10 cellular contexts compared by ENCODE assay signal in genomic region chr2:145771526-145771925, GRCh38.
DNase-seq lines count a peak whose midpoint lies in the region; ATAC-seq, FAIRE-seq and TF ChIP-seq lines count a peak whose summit lies in the region.
"Had no signal": no experiment of that assay in that cellular context is flagged by ENCODE, and none has a peak within 500 bp of the region (broad histone marks: within the 10 kb centered on the region; RNA-seq: fewer than 3 reads in every experiment).

No MANE protein-coding gene starts in this region.

- H3K79me2 ChIP-seq in K562 (ENCODE audit: control insufficient read depth, insufficient read depth, low read length), result no peaks in the 10 kb centered on the region

- intact Hi-C loops in K562 (cut with micrococcal nuclease) (no loop called here), CD14-positive monocyte (cut with micrococcal nuclease) (no loop called here)

- no peaks in the 10 kb centered on the region for H4K20me1 ChIP-seq in K562 (replicated peaks; ENCODE audit: control insufficient read depth, insufficient read depth, low read length)

- H3K4me3 Mint-ChIP-seq in CD14-positive monocyte, result no peak overlapping the region

- no peaks in the 10 kb centered on the region for H3K36me3 ChIP-seq in K562 (ENCODE audit: control insufficient read depth, insufficient read depth, low read length)

- H3K9ac ChIP-seq in K562 (ENCODE audit: insufficient read depth in 1 of 2, low read depth in 2 of 2, low read length in 2 of 2), result no peak overlapping the region

- POLR2A ChIA-PET in K562 (lab: Yijun Ruan, JAX), result no interaction called here

- no TSS peak for BruUV-seq in K562 (replicated peaks; lab: Mats Ljungman, UMichigan)

- no peak overlapping the region for H3K4me3 ChIP-seq in K562

- TF ChIP-seq CTCF in K562 (IDR thresholded peaks at IDR 0.05 in 2 of 3, conservative IDR thresholded peaks at IDR 0.05 in 1 of 3; ENCODE audit: insufficient read depth in 2 of 3, low read depth in 1 of 3, low read length in 3 of 3), result no peak
- TF ChIP-seq CTCF in CD14-positive monocyte (IDR thresholded peaks at IDR 0.05), result no peak

- DNase-seq in K562 (ENCODE audit: extremely low read depth in 1 of 4, low spot score in 3 of 4) (no peak), nucleus accumbens (lab: John Stamatoyannopoulos, UW) (no peak), CD14-positive monocyte (ENCODE audit: low spot score) (no peak), NCI-H69 (lab: John Stamatoyannopoulos, UW) (no peak)
- DNase-seq: activated CD4-positive, alpha-beta T cell treated with anti-CD3 and anti-CD28 coated beads, Interleukin-2, amount 50 U/mL, for 1 hour had no signal

- CTCF ChIA-PET in K562 (lab: Yijun Ruan, JAX; ENCODE audit: low intra/inter-chr PET ratio), result no interaction called here

- FAIRE-seq in K562 (lab: Jason Lieb, UNC), result no peak
- FAIRE-seq: RCC 7860 had no signal

- H3K36me3 Mint-ChIP-seq in CD14-positive monocyte, result no peaks in the 10 kb centered on the region

- H3K4me1 Mint-ChIP-seq in CD14-positive monocyte, result peaks cover 8% of the 10 kb centered on the region

- ATAC-seq in GM19035 (IDR thresholded peaks at IDR 0.05; ENCODE audit: unreplicated experiment) (peak; percentile 93), HG02678 (IDR thresholded peaks at IDR 0.05; ENCODE audit: unreplicated experiment) (peak; percentile 98), HG03460 (IDR thresholded peaks at IDR 0.05; ENCODE audit: unreplicated experiment) (peak; percentile 98), K562 (peak; percentile 44; the same call in 2 of the 3 replicates), SK-N-SH treated with all-trans-retinoic acid at 6 μM for 48 hours (no peak)

- no peak for TF ChIP-seq RAD21 in K562 (CRISPR knock-in tag; conservative IDR thresholded peaks at IDR 0.05 in 1 of 2, IDR thresholded peaks at IDR 0.05 in 1 of 2)

- TF ChIP-seq EP300 in K562 (IDR thresholded peaks at IDR 0.05; ENCODE audit: low read length), result no peak

- no peak overlapping the region for H3K4me2 ChIP-seq in K562 (ENCODE audit: insufficient read depth, low read length)

- in situ Hi-C loops in K562 (cut with MboI), result no loop called here

- no peak overlapping the region for H3K27ac Mint-ChIP-seq in CD14-positive monocyte

- peak overlapping the region; percentile 64; the same call in 1 of the 2 replicates for H2AFZ ChIP-seq in K562 (ENCODE audit: low read depth, low read length)

- no peak overlapping the region for H3K27ac ChIP-seq in K562 (ENCODE audit: extremely low read depth, low read depth, low read length)

- peaks cover 0 to 2% (median 0%) of the 10 kb centered on the region in 7 donors for H3K9me3 Mint-ChIP-seq in CD14-positive monocyte

- peaks cover 0 to 1% (median 0%) of the 10 kb centered on the region in 3 donors for H3K27me3 Mint-ChIP-seq in CD14-positive monocyte (ENCODE audit: low read depth in 3 of 3)

- no peaks in the 10 kb centered on the region for H3K27me3 ChIP-seq in K562 (ENCODE audit: control insufficient read depth in 2 of 2, insufficient read depth in 2 of 2, low read length in 2 of 2)

- TF ChIP-seq POLR2A in K562 (conservative IDR thresholded peaks at IDR 0.05), result no peak

- peaks cover 0 to 8% of the 10 kb centered on the region in 2 experiments; a peak in 2 of 5 replicates for H3K4me1 ChIP-seq in K562 (replicated peaks in 1 of 2; ENCODE audit: control insufficient read depth in 2 of 2, insufficient read depth in 2 of 2, low read length in 2 of 2)

- no peaks in the 10 kb centered on the region for H3K9me3 ChIP-seq in K562 (replicated peaks; ENCODE audit: control insufficient read depth, insufficient read depth, low read depth, low read length)

- H3K9me1 ChIP-seq in K562 (ENCODE audit: control insufficient read depth, insufficient read depth, low read length), result no peaks in the 10 kb centered on the region

TF ChIP-seq in K562, 482 proteins besides CTCF, POLR2A, EP300 and RAD21:
- TF ChIP-seq NFE2 (IDR thresholded peaks at IDR 0.05; ENCODE audit: low read depth), result peak; percentile 46; the same call in 1 of the 2 replicates
- peak; percentile 99 for TF ChIP-seq SPI1 (IDR thresholded peaks at IDR 0.05; ENCODE audit: borderline replicate concordance, low read depth, low read length)
- TF ChIP-seq POLR2AphosphoS2 (IDR thresholded peaks at IDR 0.05; ENCODE audit: low read length), result no peak

TF ChIP-seq in SK-N-SH treated with all-trans-retinoic acid at 6 μM for 48 hours, 23 proteins besides CTCF, POLR2A, EP300 and RAD21 (continues in another document):
- TF ChIP-seq PATZ1 (CRISPR knock-in tag; IDR thresholded peaks at IDR 0.05; ENCODE audit: borderline replicate concordance) (no peak), SNAI2 (CRISPR knock-in tag; IDR thresholded peaks at IDR 0.05) (no peak), CREB5 (CRISPR knock-in tag; IDR thresholded peaks at IDR 0.05; ENCODE audit: low read depth) (no peak), ZFP3 (CRISPR knock-in tag; IDR thresholded peaks at IDR 0.05) (no peak), ZNF8 (CRISPR knock-in tag; IDR thresholded peaks at IDR 0.05) (no peak), POU6F1 (CRISPR knock-in tag; IDR thresholded peaks at IDR 0.05; ENCODE audit: borderline replicate concordance, low read depth) (no peak), TCF4 (CRISPR knock-in tag; IDR thresholded peaks at IDR 0.05; ENCODE audit: borderline replicate concordance) (no peak), ZNF70 (CRISPR knock-in tag; IDR thresholded peaks at IDR 0.05) (no peak), CSRNP3 (CRISPR knock-in tag; IDR thresholded peaks at IDR 0.05) (no peak), ZFP30 (CRISPR knock-in tag; IDR thresholded peaks at IDR 0.05) (no peak), BACH2 (CRISPR knock-in tag; IDR thresholded peaks at IDR 0.05; ENCODE audit: borderline replicate concordance) (no peak), ZC3H10 (CRISPR knock-in tag; IDR thresholded peaks at IDR 0.05) (no peak), PPARA (CRISPR knock-in tag; IDR thresholded peaks at IDR 0.05; ENCODE audit: borderline replicate concordance) (no peak)
